In genomic region chr12:96213869-96214268, GRCh38 we compare ENCODE assay signal across 20 cellular contexts. TPM values are rescaled to one million over a fixed set of nuclear protein-coding genes. Genes with fewer than 3 reads are reported as not detected.
A peak's percentile ranks its signal among the peaks of the same experiment; 100 is the strongest.
DNase-seq lines count a peak whose midpoint lies in the region; ATAC-seq, FAIRE-seq and TF ChIP-seq lines count a peak whose summit lies in the region.
"Had no signal": no experiment of that assay in that cellular context is flagged by ENCODE, and none has a peak within 500 bp of the region (broad histone marks: within the 10 kb centered on the region; RNA-seq: fewer than 3 reads in every experiment).

No MANE protein-coding gene starts in this region.

- peaks cover 4 to 86% (median 55%) of the 10 kb centered on the region in 12 donors for H3K4me1 ChIP-seq in heart left ventricle
- peaks cover 9% of the 10 kb centered on the region for H3K4me1 ChIP-seq in testis
- H3K4me1 ChIP-seq in transverse colon = peaks cover 0 to 44% (median 7%) of the 10 kb centered on the region in 4 donors

- no peaks in the 10 kb centered on the region for H3K36me3 Mint-ChIP-seq in WTC11
- H3K36me3 Mint-ChIP-seq: natural killer cell treated with Interleukin-12 subunit alpha and Interleukin-12 subunit beta and Interleukin-15 and Interleukin-18, amount 100 ng/mL, for 72 hours had no signal

- TF ChIP-seq POLR2A in heart left ventricle (IDR thresholded peaks at IDR 0.05) = no peak
- TF ChIP-seq POLR2A in testis (IDR thresholded peaks at IDR 0.05) = no peak
- TF ChIP-seq POLR2A in transverse colon (IDR thresholded peaks at IDR 0.05) = no peak

- POLR2A ChIA-PET in WTC11 (lab: Charles Lee) = no interaction called here

- no peak for DNase-seq in heart left ventricle
- DNase-seq in cardiac septum (ENCODE audit: low spot score) = no peak
- DNase-seq in WTC11 (ENCODE audit: low spot score) = no peak
- peak; percentile 1 for DNase-seq in testis
- DNase-seq in COLO668 (lab: John Stamatoyannopoulos, UW; ENCODE audit: unreplicated experiment) = no peak
- DNase-seq in transverse colon = no peak
- DNase-seq in HTR-8/SVneo (ENCODE audit: insufficient read length, low spot score) = no peak
- DNase-seq: GDM1; immature natural killer cell; NCI-H1694 treated with DMSO at 0.1 percent for 48 hours; NCI-H446; NK-92 treated with Interleukin-12 subunit alpha and Interleukin-12 subunit beta, amount 100 ng/mL, for 24 hours had no signal

- H3K36me3 ChIP-seq in heart left ventricle = peaks cover 0 to 24% (median 0%) of the 10 kb centered on the region in 9 donors
- no peaks in the 10 kb centered on the region for H3K36me3 ChIP-seq in testis (ENCODE audit: low read depth, missing control alignments)
- H3K36me3 ChIP-seq in transverse colon = no peaks in the 10 kb centered on the region
- H3K36me3 ChIP-seq: ascending aorta, vagina had no signal

- in situ Hi-C loops in transverse colon (cut with MboI; ENCODE audit: low pct_ligation_motif_present in 1 of 4, low pct_unique_long_range_greater_than_20kb in 1 of 4, low sequenced_read_pairs in 3 of 4) = loop anchor here (5.0 to 25.0 kb wide), 6 partner anchors 147 to 303 kb away; partner anchors contain the start of gene CDK17 (in 1 of the 4)

- peak overlapping the region; percentile 50; the same call in 1 of the 2 replicates for H3K27ac Mint-ChIP-seq in WTC11
- H3K27ac Mint-ChIP-seq: immature natural killer cell; natural killer cell treated with Interleukin-12 subunit alpha and Interleukin-12 subunit beta and Interleukin-15 and Interleukin-18, amount 100 ng/mL, for 72 hours had no signal

- 70 to 79% (median 72%) methylated on average over 7 of the region's 7 CpGs for WGBS in heart left ventricle, 4 donors
- WGBS in testis, 2 donors = 76 to 83% methylated on average over 7 of the region's 7 CpGs
- WGBS in transverse colon (ENCODE audit: low coverage in 1 of 2), 2 donors = 50 to 84% methylated on average over 2 to 7 of the region's 7 CpGs

- TF ChIP-seq CTCF in heart left ventricle (IDR thresholded peaks at IDR 0.05) (no peak), WTC11 (IDR thresholded peaks at IDR 0.05) (no peak), testis (IDR thresholded peaks at IDR 0.05) (no peak), transverse colon (IDR thresholded peaks at IDR 0.05) (no peak)

- peaks cover 63% of the 10 kb centered on the region for H3K4me1 Mint-ChIP-seq in WTC11

- ATAC-seq in heart left ventricle = no peak
- ATAC-seq in WTC11 = no peak
- ATAC-seq in esophagus mucosa = peak; percentile 49
- ATAC-seq: natural killer cell treated with Interleukin-12 subunit alpha and Interleukin-12 subunit beta and Interleukin-15 and Interleukin-18, amount 100 ng/mL, for 72 hours had no signal

- no peaks in the 10 kb centered on the region for H3K27me3 ChIP-seq in heart left ventricle
- H3K27me3 ChIP-seq in testis = no peaks in the 10 kb centered on the region
- no peaks in the 10 kb centered on the region for H3K27me3 ChIP-seq in transverse colon
- H3K27me3 ChIP-seq: ascending aorta, vagina had no signal

- H3K4me3 ChIP-seq in heart left ventricle (no peak overlapping the region), testis (no peak overlapping the region), transverse colon (no peak overlapping the region)
- H3K4me3 ChIP-seq: ascending aorta, smooth muscle cell, vagina had no signal

- no peak overlapping the region for H3K4me3 Mint-ChIP-seq in WTC11
- H3K4me3 Mint-ChIP-seq: immature natural killer cell; natural killer cell treated with Interleukin-12 subunit alpha and Interleukin-12 subunit beta and Interleukin-15 and Interleukin-18, amount 100 ng/mL, for 72 hours had no signal

- TF ChIP-seq EP300 in transverse colon (IDR thresholded peaks at IDR 0.05; ENCODE audit: low read depth) = no peak

- no peaks in the 10 kb centered on the region for H3K9me3 ChIP-seq in heart left ventricle
- H3K9me3 ChIP-seq in testis = no peaks in the 10 kb centered on the region
- no peaks in the 10 kb centered on the region for H3K9me3 ChIP-seq in transverse colon
- H3K9me3 ChIP-seq: ascending aorta, vagina had no signal

- CTCF ChIA-PET in WTC11 (lab: Charles Lee) = interaction anchor here (1.2 kb wide), 1 partner anchor 100 kb away, joined by 3 read pairs; no protein-coding TSS in a partner anchor

- no peaks in the 10 kb centered on the region for H3K27me3 Mint-ChIP-seq in WTC11 (ENCODE audit: low read depth)
- H3K27me3 Mint-ChIP-seq: natural killer cell treated with Interleukin-12 subunit alpha and Interleukin-12 subunit beta and Interleukin-15 and Interleukin-18, amount 100 ng/mL, for 72 hours had no signal

- FAIRE-seq in HTR-8/SVneo (lab: Jason Lieb, UNC) = no peak
- FAIRE-seq: colon, D721Med, GM12892 had no signal

- H3K27ac ChIP-seq in heart left ventricle (peak overlapping the region in 11 of 12 donors; percentile 35 to 80 (median 70)), testis (no peak overlapping the region), transverse colon (peak overlapping the region in 1 of 4 donors; percentile 15)
- H3K27ac ChIP-seq: ascending aorta, vagina had no signal

- intact Hi-C loops in heart left ventricle (cut with DNase I) (loop anchor here in 6 of 10 donors (2.0 to 10.0 kb wide), 6 partner anchors 47 to 303 kb away; partner anchors contain the start of gene CDK17 (in 1 of the 6)), cardiac septum (cut with DNase I) (loop anchor here (2.0 to 10.0 kb wide), 2 partner anchors 151 to 301 kb away; no protein-coding TSS in a partner anchor), testis (cut with DNase I; ENCODE audit: low total_unique reads) (loop anchor here (10.0 kb wide), 1 partner anchor 149 kb away; no protein-coding TSS in a partner anchor), transverse colon (cut with DNase I; ENCODE audit: low total_unique reads) (loop anchor here (5.0 to 10.0 kb wide), 2 partner anchors 152 to 301 kb away; no protein-coding TSS in a partner anchor)

- no peaks in the 10 kb centered on the region for H3K9me3 Mint-ChIP-seq in WTC11
- H3K9me3 Mint-ChIP-seq: immature natural killer cell; natural killer cell treated with Interleukin-12 subunit alpha and Interleukin-12 subunit beta and Interleukin-15 and Interleukin-18, amount 100 ng/mL, for 72 hours had no signal

TF ChIP-seq in WTC11, 78 proteins besides CTCF, POLR2A, EP300 and RAD21:
- TF ChIP-seq MAX (CRISPR knock-in tag; IDR thresholded peaks at IDR 0.05) = no peak
- TF ChIP-seq ZNF423 (CRISPR knock-in tag; IDR thresholded peaks at IDR 0.05) = no peak
- no peak for TF ChIP-seq PRRX2 (CRISPR knock-in tag; IDR thresholded peaks at IDR 0.05)
- no peak for TF ChIP-seq RORB (CRISPR knock-in tag; IDR thresholded peaks at IDR 0.05)
- TF ChIP-seq NR2C2 (CRISPR knock-in tag; IDR thresholded peaks at IDR 0.05) = no peak
- no peak for TF ChIP-seq TEAD4 (CRISPR knock-in tag; IDR thresholded peaks at IDR 0.05)
- no peak for TF ChIP-seq SP1 (CRISPR knock-in tag; conservative IDR thresholded peaks at IDR 0.05)
- TF ChIP-seq ZNF671 (CRISPR knock-in tag; IDR thresholded peaks at IDR 0.05) = no peak
- no peak for TF ChIP-seq AFF4 (CRISPR knock-in tag; IDR thresholded peaks at IDR 0.05; ENCODE audit: borderline replicate concordance)
- TF ChIP-seq GABPB1 (CRISPR knock-in tag; IDR thresholded peaks at IDR 0.05) = no peak
- no peak for TF ChIP-seq NFYB (CRISPR knock-in tag; conservative IDR thresholded peaks at IDR 0.05; ENCODE audit: low read depth)
- no peak for TF ChIP-seq ESRRA (CRISPR knock-in tag; IDR thresholded peaks at IDR 0.05; ENCODE audit: borderline replicate concordance)

RNA-seq across cellular contexts. Expression of gene ELK3, which starts 19.7 kb away (rescaled TPM):
- 10 to 100 TPM; 14.3 to 42.3 (median 18.6) TPM for total RNA-seq in heart left ventricle
- 10 to 100 TPM in 1 of 2 donors, 1 to 10 TPM in 1; 5.7 to 20.7 TPM for polyA plus RNA-seq in heart left ventricle
- 18.6 TPM for total RNA-seq in cardiac septum
- 14.7 to 16.5 TPM (median 14.9 TPM) in 3 replicates for total RNA-seq in WTC11 (2021)
- 45.4 TPM for total RNA-seq in esophagus mucosa
- total RNA-seq in testis = 10 to 100 TPM; 11.3 to 15.4 TPM
- polyA plus RNA-seq in testis (ENCODE audit: insufficient read depth, low read depth, low replicate concordance) = 17.1 TPM
- 10 to 100 TPM in 1 of 4 donors, 1 to 10 TPM in 3; 2.2 to 11.3 (median 5.3) TPM for total RNA-seq in transverse colon

Comparison
In these comparisons a context has a peak if more than half of its experiments do, and no peak if none do; other contexts are left out.
1. H3K27ac ChIP-seq: peak in heart left ventricle (11 of 12); none in testis (0 of 2).